ENCODE assay signal across 1 cellular context in genomic region chr9:127981559-127982121, GRCh38.
TF ChIP-seq lines count a peak whose summit lies in the region.

No MANE protein-coding gene starts in this region.

TF ChIP-seq in GM12878, 131 proteins besides CTCF, POLR2A, EP300 and RAD21:
- TF ChIP-seq BMI1 (IDR thresholded peaks at IDR 0.05; ENCODE audit: borderline replicate concordance) = no peak
- no peak for TF ChIP-seq MTA3 (IDR thresholded peaks at IDR 0.05; ENCODE audit: borderline replicate concordance, low read length)
- no peak for TF ChIP-seq DPF2 (IDR thresholded peaks at IDR 0.05)
- no peak for TF ChIP-seq REST (IDR thresholded peaks at IDR 0.05; ENCODE audit: low read depth, low read length)
- TF ChIP-seq SREBF1 (IDR thresholded peaks at IDR 0.05; ENCODE audit: low read length) = no peak
- no peak for TF ChIP-seq SPI1 (IDR thresholded peaks at IDR 0.05; ENCODE audit: borderline replicate concordance, insufficient read depth, low read depth, low read length)
- TF ChIP-seq ZNF622 (IDR thresholded peaks at IDR 0.05) = no peak
- no peak for TF ChIP-seq MTA2 (IDR thresholded peaks at IDR 0.05; ENCODE audit: low read depth)
- TF ChIP-seq EZH2 (IDR thresholded peaks at IDR 0.05; ENCODE audit: borderline replicate concordance, control insufficient read depth, low read depth, low read length) = no peak
- no peak for TF ChIP-seq SMAD5 (IDR thresholded peaks at IDR 0.05; ENCODE audit: low read depth)
- no peak for TF ChIP-seq RELA (IDR thresholded peaks at IDR 0.05; ENCODE audit: borderline replicate concordance, partially characterized antibody)
- no peak for TF ChIP-seq BACH1 (IDR thresholded peaks at IDR 0.05; ENCODE audit: borderline replicate concordance)
- TF ChIP-seq CREM (IDR thresholded peaks at IDR 0.05; ENCODE audit: low read depth) = no peak
